ENCODE assay signal across 1 cellular context in genomic region chr21:28256420-28256831, GRCh38.
A peak's percentile ranks its signal among the peaks of the same experiment; 100 is the strongest.
TF ChIP-seq lines count a peak whose summit lies in the region.

No MANE protein-coding gene starts in this region.

TF ChIP-seq in HepG2, 621 proteins besides CTCF, POLR2A, EP300 and RAD21 (continued from another document):
- peak; percentile 66 for TF ChIP-seq TBL1XR1 (IDR thresholded peaks at IDR 0.05; ENCODE audit: borderline replicate concordance, low read length, partially characterized antibody)
- TF ChIP-seq PATZ1 (CRISPR knock-in tag; IDR thresholded peaks at IDR 0.05), result 0 out of 2 replicates have a peak, but pooled peaks have one; percentile 40
- 0 out of 2 replicates have a peak, but pooled peaks have one; percentile 40 for TF ChIP-seq ATF1 (CRISPR knock-in tag; IDR thresholded peaks at IDR 0.05)
- TF ChIP-seq KLF15 (CRISPR knock-in tag; IDR thresholded peaks at IDR 0.05; ENCODE audit: borderline replicate concordance), result no peak
- TF ChIP-seq CEBPB (IDR thresholded peaks at IDR 0.05; ENCODE audit: borderline replicate concordance, low read depth, low read length), result 0 out of 2 replicates have a peak, but pooled peaks have one; percentile 2
- no peak for TF ChIP-seq ATAD3A (CRISPR knock-in tag; IDR thresholded peaks at IDR 0.05)
- TF ChIP-seq SALL2 (CRISPR knock-in tag; IDR thresholded peaks at IDR 0.05), result no peak
- peak; percentile 70 for TF ChIP-seq TCF7 (IDR thresholded peaks at IDR 0.05; ENCODE audit: low read depth)
- TF ChIP-seq SOX5 (CRISPR knock-in tag; IDR thresholded peaks at IDR 0.05; ENCODE audit: borderline replicate concordance), result peak; percentile 88
- TF ChIP-seq HDAC2 (CRISPR knock-in tag; IDR thresholded peaks at IDR 0.05), result peak; percentile 89
- TF ChIP-seq FOSL2 (CRISPR knock-in tag; IDR thresholded peaks at IDR 0.05), result peak; percentile 73
- peak; percentile 94 for TF ChIP-seq NCOA2 (CRISPR knock-in tag; IDR thresholded peaks at IDR 0.05)
- TF ChIP-seq ZNF282 (IDR thresholded peaks at IDR 0.05; ENCODE audit: partially characterized antibody), result no peak
- TF ChIP-seq ZNF17 (CRISPR knock-in tag; IDR thresholded peaks at IDR 0.05), result no peak
- TF ChIP-seq MED1 (CRISPR knock-in tag; IDR thresholded peaks at IDR 0.05), result peak; percentile 89
- no peak for TF ChIP-seq GRHL1 (CRISPR knock-in tag; conservative IDR thresholded peaks at IDR 0.05)
- no peak for TF ChIP-seq ZFP36L2 (CRISPR knock-in tag; IDR thresholded peaks at IDR 0.05)
- peak; percentile 58; the same call in 1 of the 2 replicates for TF ChIP-seq TARDBP (CRISPR knock-in tag; IDR thresholded peaks at IDR 0.05)
- peak; percentile 64; the same call in 1 of the 2 replicates for TF ChIP-seq NR2F6 (IDR thresholded peaks at IDR 0.05)
- TF ChIP-seq NR2F6 (CRISPR knock-in tag; IDR thresholded peaks at IDR 0.05), result peak; percentile 77
- TF ChIP-seq ZNF772 (CRISPR knock-in tag; IDR thresholded peaks at IDR 0.05), result 0 out of 2 replicates have a peak, but pooled peaks have one; percentile 35
- 0 out of 2 replicates have a peak, but pooled peaks have one; percentile 51 for TF ChIP-seq HMG20B (CRISPR knock-in tag; conservative IDR thresholded peaks at IDR 0.05)
- TF ChIP-seq CBFB (CRISPR knock-in tag; IDR thresholded peaks at IDR 0.05), result 0 out of 2 replicates have a peak, but pooled peaks have one; percentile 52
- peak; percentile 52; the same call in 1 of the 2 replicates for TF ChIP-seq SKIL (CRISPR knock-in tag; IDR thresholded peaks at IDR 0.05; ENCODE audit: borderline replicate concordance)
- 0 out of 2 replicates have a peak, but pooled peaks have one; percentile 34 for TF ChIP-seq ARNTL (CRISPR knock-in tag; IDR thresholded peaks at IDR 0.05)
- TF ChIP-seq U2AF2 (IDR thresholded peaks at IDR 0.05; ENCODE audit: low read depth, low read length), result no peak
- TF ChIP-seq FOXP1 (IDR thresholded peaks at IDR 0.05), result peak; percentile 68
- peak; percentile 87 for TF ChIP-seq FOXP1 (CRISPR knock-in tag; IDR thresholded peaks at IDR 0.05)
- no peak for TF ChIP-seq TOPORS (CRISPR knock-in tag; IDR thresholded peaks at IDR 0.05)
- TF ChIP-seq ATF2 (CRISPR knock-in tag; IDR thresholded peaks at IDR 0.05), result peak; percentile 67; the same call in 1 of the 2 replicates
- TF ChIP-seq KDM6A (CRISPR knock-in tag; IDR thresholded peaks at IDR 0.05; ENCODE audit: low read depth), result peak; percentile 88
- 0 out of 2 replicates have a peak, but pooled peaks have one; percentile 27 for TF ChIP-seq JUN (CRISPR knock-in tag; IDR thresholded peaks at IDR 0.05)
